Comparison of ENCODE assay signal across 16 cellular contexts in the genomic region with DNA sequence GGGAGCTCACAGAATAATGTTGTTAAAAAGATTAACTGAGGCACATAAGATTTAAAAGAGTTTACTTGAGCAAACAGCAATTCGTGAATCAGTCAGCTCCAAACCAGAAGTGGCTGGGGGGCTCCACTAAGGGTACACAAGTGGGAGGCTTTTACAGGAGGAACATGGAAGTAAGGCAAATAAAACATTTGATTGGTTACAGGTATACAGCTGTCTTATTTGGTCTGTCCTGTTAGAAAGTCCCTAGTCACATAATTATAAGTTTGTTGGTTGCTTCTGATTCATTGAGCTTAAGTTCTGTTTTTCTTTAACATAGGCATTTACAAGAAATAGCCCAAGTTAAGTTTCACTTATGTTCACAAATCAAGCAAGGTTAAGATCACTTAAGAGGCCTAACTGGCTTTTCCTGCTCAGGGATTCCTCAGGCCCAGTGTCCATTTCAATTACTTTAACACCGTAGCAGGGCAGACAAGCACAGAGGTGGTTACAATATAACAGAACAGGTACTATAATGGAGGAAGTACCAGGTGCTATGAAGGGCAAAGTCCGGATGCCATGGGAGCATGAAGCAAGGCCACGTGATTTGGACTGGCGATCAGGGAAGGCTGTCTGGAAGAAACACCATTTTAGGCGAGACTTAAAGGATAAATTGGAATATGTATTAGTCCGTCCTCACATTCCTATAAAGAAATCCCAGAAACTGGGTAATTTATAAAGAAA. TPM values are rescaled to one million over a fixed set of nuclear protein-coding genes. Genes with fewer than 3 reads are reported as not detected.
DNase-seq lines count a peak whose midpoint lies in the region; ATAC-seq and TF ChIP-seq lines count a peak whose summit lies in the region.
"Had no signal": no experiment of that assay in that cellular context is flagged by ENCODE, and none has a peak within 500 bp of the region (broad histone marks: within the 10 kb centered on the region; RNA-seq: fewer than 3 reads in every experiment).

No MANE protein-coding gene starts in this region.

- CTCF ChIA-PET in activated naive CD4-positive, alpha-beta T cell treated with anti-CD3 and anti-CD28 coated beads for 36 hours (lab: Charles Lee), result no interaction called here

- H3K27me3 Mint-ChIP-seq in activated naive CD4-positive, alpha-beta T cell treated with anti-CD3 and anti-CD28 coated beads for 36 hours (ENCODE audit: low read depth), result no peaks in the 10 kb centered on the region
- peaks cover 15% of the 10 kb centered on the region for H3K27me3 Mint-ChIP-seq in activated T-helper 17 cell treated with anti-CD3 and anti-CD28 coated beads, Interleukin-2, amount 50 U/mL, for 72 hours

- no peak for TF ChIP-seq POLR2A in thyroid gland (IDR thresholded peaks at IDR 0.05)

- intact Hi-C loops in activated naive CD4-positive, alpha-beta T cell treated with anti-CD3 and anti-CD28 coated beads for 36 hours (cut with micrococcal nuclease), result no loop called here
- intact Hi-C loops in thyroid gland (cut with DNase I), result no loop called here

- H3K27ac ChIP-seq in liver (ENCODE audit: low read depth in 1 of 2, low read length in 2 of 2), result no peak overlapping the region
- H3K27ac ChIP-seq in thyroid gland, result peak overlapping the region; percentile 78 to 89 (median 82)
- H3K27ac ChIP-seq: gastroesophageal sphincter, prostate gland, thoracic aorta had no signal

- H3K4me3 ChIP-seq in liver (ENCODE audit: low read depth in 1 of 3, low read length in 3 of 3), result no peak overlapping the region
- no peak overlapping the region for H3K4me3 ChIP-seq in thyroid gland (replicated peaks in 1 of 3)
- H3K4me3 ChIP-seq: gastroesophageal sphincter, prostate gland, thoracic aorta had no signal

- TF ChIP-seq CTCF in liver (IDR thresholded peaks at IDR 0.05; ENCODE audit: low read depth, low read length, missing input control) (no peak), thyroid gland (IDR thresholded peaks at IDR 0.05) (no peak)

- peak overlapping the region; percentile 19 for H3K4me3 Mint-ChIP-seq in activated naive CD4-positive, alpha-beta T cell treated with anti-CD3 and anti-CD28 coated beads for 36 hours
- H3K4me3 Mint-ChIP-seq in activated T-helper 17 cell treated with anti-CD3 and anti-CD28 coated beads, Interleukin-2, amount 50 U/mL, for 72 hours, result no peak overlapping the region

- WGBS in liver, result 73% methylated on average over 7 of the region's 7 CpGs
- 62 to 66% methylated on average over 7 of the region's 7 CpGs for whole genome bisulfite sequencing in thyroid gland, 2 donors

- no peak for DNase-seq in activated naive CD4-positive, alpha-beta T cell treated with anti-CD3 and anti-CD28 coated beads for 36 hours
- no peak for DNase-seq in activated naive CD4-positive, alpha-beta T cell treated with anti-CD3 and anti-CD28 coated beads, Interleukin-2, amount 50 U/mL, for 16 hours
- peak; percentile 27 to 30 for DNase-seq in thyroid gland
- no peak for DNase-seq in GM19240 (ENCODE audit: insufficient read length, low spot score)
- DNase-seq in 8988T, result no peak
- DNase-seq in COR-L47 (lab: John Stamatoyannopoulos, UW), result no peak
- DNase-seq: amniotic stem cell, Karpas-422, NCI-H1417, NCI-H345, SHP77 treated with DMSO at 0.1 percent for 48 hours had no signal

- no peak overlapping the region for H3K9ac ChIP-seq in liver (ENCODE audit: low read depth in 1 of 2, low read length in 2 of 2)

- H3K9me3 Mint-ChIP-seq in activated naive CD4-positive, alpha-beta T cell treated with anti-CD3 and anti-CD28 coated beads for 36 hours, result no peaks in the 10 kb centered on the region
- no peaks in the 10 kb centered on the region for H3K9me3 Mint-ChIP-seq in activated T-helper 17 cell treated with anti-CD3 and anti-CD28 coated beads, Interleukin-2, amount 50 U/mL, for 72 hours

- peak; percentile 42 for ATAC-seq in activated T-helper 17 cell treated with anti-CD3 and anti-CD28 coated beads, Interleukin-2, amount 50 U/mL, for 72 hours (replicated peaks)
- ATAC-seq: gastroesophageal sphincter had no signal

- H3K9me3 ChIP-seq in liver (ENCODE audit: control insufficient read depth in 4 of 4, low read length in 3 of 4), result no peaks in the 10 kb centered on the region
- H3K9me3 ChIP-seq in thyroid gland, result no peaks in the 10 kb centered on the region
- H3K9me3 ChIP-seq: gastroesophageal sphincter, prostate gland, thoracic aorta had no signal

- H3K27me3 ChIP-seq in liver (ENCODE audit: control insufficient read depth in 4 of 4, insufficient read depth in 4 of 4, low read length in 3 of 4) (peaks cover 0 to 3% (median 0%) of the 10 kb centered on the region in 4 donors), thyroid gland (no peaks in the 10 kb centered on the region)

- no peaks in the 10 kb centered on the region for H3K4me1 Mint-ChIP-seq in activated naive CD4-positive, alpha-beta T cell treated with anti-CD3 and anti-CD28 coated beads for 36 hours (ENCODE audit: low read depth)
- H3K4me1 Mint-ChIP-seq in activated T-helper 17 cell treated with anti-CD3 and anti-CD28 coated beads, Interleukin-2, amount 50 U/mL, for 72 hours, result no peaks in the 10 kb centered on the region

- H3K36me3 ChIP-seq in liver (ENCODE audit: control insufficient read depth in 4 of 4, insufficient read depth in 3 of 4, low read depth in 1 of 4, low read length in 3 of 4) (no peaks in the 10 kb centered on the region), thyroid gland (no peaks in the 10 kb centered on the region)
- H3K36me3 ChIP-seq: gastroesophageal sphincter, prostate gland, thoracic aorta had no signal

- H3K27ac Mint-ChIP-seq in activated naive CD4-positive, alpha-beta T cell treated with anti-CD3 and anti-CD28 coated beads for 36 hours, result peak overlapping the region; percentile 44
- peak overlapping the region; percentile 63 for H3K27ac Mint-ChIP-seq in activated T-helper 17 cell treated with anti-CD3 and anti-CD28 coated beads, Interleukin-2, amount 50 U/mL, for 72 hours

- no peak for TF ChIP-seq RAD21 in liver (IDR thresholded peaks at IDR 0.05)

- H3K4me1 ChIP-seq in liver (ENCODE audit: control insufficient read depth in 4 of 4, insufficient read depth in 4 of 4, low read length in 3 of 4) (no peaks in the 10 kb centered on the region), thyroid gland (peaks cover 24 to 28% of the 10 kb centered on the region in 2 donors)
- H3K4me1 ChIP-seq: gastroesophageal sphincter, prostate gland had no signal

- H3K36me3 Mint-ChIP-seq in activated naive CD4-positive, alpha-beta T cell treated with anti-CD3 and anti-CD28 coated beads for 36 hours (ENCODE audit: low read depth), result no peaks in the 10 kb centered on the region
- H3K36me3 Mint-ChIP-seq in activated T-helper 17 cell treated with anti-CD3 and anti-CD28 coated beads, Interleukin-2, amount 50 U/mL, for 72 hours (ENCODE audit: low read depth), result no peaks in the 10 kb centered on the region

TF ChIP-seq in liver, 16 proteins besides CTCF, POLR2A, EP300 and RAD21:
- TF ChIP-seq MAX (IDR thresholded peaks at IDR 0.05) (no peak), TAF1 (conservative IDR thresholded peaks at IDR 0.05) (no peak), HNF4G (IDR thresholded peaks at IDR 0.05) (peak; percentile 12), SP1 (IDR thresholded peaks at IDR 0.05) (peak; percentile 8), ZBTB33 (IDR thresholded peaks at IDR 0.05) (no peak)

RNA-seq across cellular contexts. Expression of gene MYH7, which starts 12.3 kb away (rescaled TPM):
- total RNA-seq in activated naive CD4-positive, alpha-beta T cell treated with anti-CD3 and anti-CD28 coated beads for 36 hours, result not detected
- total RNA-seq in activated T-helper 17 cell treated with anti-CD3 and anti-CD28 coated beads, Interleukin-2, amount 50 U/mL, for 72 hours, result under 1 TPM; 0.13 to 0.19 TPM
- total RNA-seq in liver, result under 1 TPM; 0.05 to 0.42 TPM
- polyA plus RNA-seq in liver, result under 1 TPM; 0.02 to 0.03 TPM
- under 1 TPM in 1 of 4 donors, not detected in 3; 0.27 TPM for total RNA-seq in thyroid gland
- total RNA-seq: gastroesophageal sphincter had no signal

RNA-seq across cellular contexts. Expression of gene NGDN, which starts 21.7 kb away (rescaled TPM):
- 10 to 100 TPM; 38.9 to 40.8 TPM for total RNA-seq in activated naive CD4-positive, alpha-beta T cell treated with anti-CD3 and anti-CD28 coated beads for 36 hours
- 10 to 100 TPM; 43.5 to 53.1 TPM for total RNA-seq in activated T-helper 17 cell treated with anti-CD3 and anti-CD28 coated beads, Interleukin-2, amount 50 U/mL, for 72 hours
- total RNA-seq in liver (10 to 100 TPM; 20.4 to 26.9 TPM), thyroid gland (10 to 100 TPM; 31.3 to 51.1 (median 39.7) TPM)
- 10 to 100 TPM; 18.2 to 25.4 TPM for polyA plus RNA-seq in liver

RNA-seq across cellular contexts. Expression of gene MYH6, which starts 39.7 kb away (rescaled TPM):
- total RNA-seq in activated naive CD4-positive, alpha-beta T cell treated with anti-CD3 and anti-CD28 coated beads for 36 hours, result not detected
- under 1 TPM; 0.71 to 0.82 TPM for total RNA-seq in activated T-helper 17 cell treated with anti-CD3 and anti-CD28 coated beads, Interleukin-2, amount 50 U/mL, for 72 hours
- total RNA-seq in liver (under 1 TPM; 0.05 to 0.17 TPM), thyroid gland (not detected)
- under 1 TPM in 1 of 2 donors, not detected in 1; 0.06 TPM for polyA plus RNA-seq in liver
- total RNA-seq: gastroesophageal sphincter, thoracic aorta had no signal

Comparison
In these comparisons a context has a peak if more than half of its experiments do, and no peak if none do; other contexts are left out.
1. DNase-seq: peak in thyroid gland (2 of 2); none in activated naive CD4-positive, alpha-beta T cell treated with anti-CD3 and anti-CD28 coated beads for 36 hours (single experiment), activated naive CD4-positive, alpha-beta T cell treated with anti-CD3 and anti-CD28 coated beads, Interleukin-2, amount 50 U/mL, for 16 hours (single experiment), GM19240 (single experiment), 8988T (single experiment) and COR-L47 (single experiment).
2. H3K27ac ChIP-seq: peak in thyroid gland (3 of 3); none in liver (0 of 2).